23 cellular contexts compared by ENCODE assay signal in the genomic region with DNA sequence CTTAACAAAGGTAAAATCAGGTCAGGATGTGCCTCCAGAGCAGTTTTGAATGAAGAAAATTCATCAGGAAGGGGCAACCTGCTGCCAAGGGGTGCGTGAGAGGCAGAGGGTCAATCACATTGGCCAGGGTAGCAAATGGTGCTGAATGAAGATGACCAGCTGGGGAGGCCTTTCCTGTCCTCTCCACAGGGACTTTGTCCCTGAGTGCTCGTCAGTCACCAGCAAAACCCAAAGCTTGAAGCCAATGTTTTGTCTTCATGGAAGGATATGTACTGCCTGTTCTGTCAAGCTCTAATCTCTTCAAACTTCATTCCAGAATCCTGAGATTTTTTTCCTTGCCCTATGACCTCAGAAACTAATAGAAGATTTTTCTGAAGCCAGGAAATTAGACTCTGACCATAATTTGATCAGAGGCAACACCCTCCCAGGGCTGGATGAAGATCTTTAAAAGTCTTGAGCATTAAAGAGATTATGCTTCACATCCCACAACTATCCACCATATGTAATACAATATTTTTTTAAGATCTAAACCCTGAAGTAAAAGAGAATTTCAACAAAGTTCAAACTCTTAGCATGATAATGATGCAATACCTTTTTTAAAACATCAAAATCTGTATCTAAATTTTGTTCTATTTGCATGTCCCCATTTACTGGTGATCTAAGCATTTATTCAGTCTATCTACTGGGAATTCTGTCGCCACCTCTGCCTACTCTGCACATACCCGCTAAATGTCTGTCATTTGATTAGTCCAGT.
A peak's percentile ranks its signal among the peaks of the same experiment; 100 is the strongest.
DNase-seq lines count a peak whose midpoint lies in the region; ATAC-seq and TF ChIP-seq lines count a peak whose summit lies in the region.
"Had no signal": no experiment of that assay in that cellular context is flagged by ENCODE, and none has a peak within 500 bp of the region (broad histone marks: within the 10 kb centered on the region; RNA-seq: fewer than 3 reads in every experiment).

No MANE protein-coding gene starts in this region.

- peaks cover 11% of the 10 kb centered on the region for H3K9me3 ChIP-seq in PC-3 (ENCODE audit: low read length)
- H3K9me3 ChIP-seq in smooth muscle cell (replicated peaks; ENCODE audit: low read depth) = peaks cover 17% of the 10 kb centered on the region
- H3K9me3 ChIP-seq in A673 (ENCODE audit: low read depth, low read length, poor library complexity, severe bottlenecking) = peaks cover 15% of the 10 kb centered on the region
- H3K9me3 ChIP-seq: pancreas had no signal

- BruUV-seq in PC-3 (replicated peaks; lab: Mats Ljungman, UMichigan) (no TSS peak), A673 (replicated peaks; lab: Mats Ljungman, UMichigan) (no TSS peak)

- H2AFZ ChIP-seq in PC-3 (ENCODE audit: low read length) (no peak overlapping the region), smooth muscle cell (ENCODE audit: low read depth) (no peak overlapping the region)
- H2AFZ ChIP-seq: GM23248 had no signal

- H3K27ac ChIP-seq in PC-3 (ENCODE audit: low read length) = peak overlapping the region; percentile 8; the same call in 1 of the 2 replicates
- peak overlapping the region; percentile 81 for H3K27ac ChIP-seq in smooth muscle cell (ENCODE audit: low read depth)
- no peak overlapping the region for H3K27ac ChIP-seq in A673 (ENCODE audit: low read depth, low read length, poor library complexity, severe bottlenecking)
- H3K27ac ChIP-seq: GM23248, pancreas, SJCRH30, thoracic aorta had no signal

- intact Hi-C loops in PC-3 (cut with micrococcal nuclease) (no loop called here), left ventricle myocardium superior (cut with micrococcal nuclease) (no loop called here), A673 (cut with micrococcal nuclease; ENCODE audit: unreplicated experiment) (no loop called here), natural killer cell (cut with micrococcal nuclease) (no loop called here)

- peaks cover 18% of the 10 kb centered on the region for H3K36me3 Mint-ChIP-seq in natural killer cell

- no peaks in the 10 kb centered on the region for H3K4me1 Mint-ChIP-seq in natural killer cell

- H3K4me3 ChIP-seq in PC-3 (ENCODE audit: low read length) (no peak overlapping the region), smooth muscle cell (no peak overlapping the region), A673 (ENCODE audit: low read depth, low read length, poor library complexity, severe bottlenecking) (no peak overlapping the region)
- H3K4me3 ChIP-seq: GM12878, GM23248, pancreas, sigmoid colon, SJCRH30, thoracic aorta had no signal

- TF ChIP-seq CTCF in PC-3 (conservative IDR thresholded peaks at IDR 0.05; ENCODE audit: low read depth, low read length) (no peak), smooth muscle cell (IDR thresholded peaks at IDR 0.05; ENCODE audit: borderline replicate concordance, insufficient read depth, poor library complexity, severe bottlenecking) (no peak), A673 (conservative IDR thresholded peaks at IDR 0.05; ENCODE audit: low read depth, low read length) (no peak), natural killer cell (IDR thresholded peaks at IDR 0.05) (no peak)

- H3K27ac Mint-ChIP-seq in natural killer cell = no peak overlapping the region
- H3K27ac Mint-ChIP-seq: CD4-positive, alpha-beta T cell; naive thymus-derived CD4-positive, alpha-beta T cell had no signal

- DNase-seq in PC-3 = no peak
- peak; percentile 61 for DNase-seq in dedifferentiated amniotic fluid mesenchymal stem cell (ENCODE audit: extremely low spot score)
- DNase-seq in left ventricle myocardium superior = peak; percentile 51
- no peak for DNase-seq in smooth muscle cell (lab: John Stamatoyannopoulos, UW; ENCODE audit: unreplicated experiment)
- DNase-seq in A673 (ENCODE audit: low spot score) = no peak
- DNase-seq in NCI-H774 (lab: John Stamatoyannopoulos, UW) = no peak
- no peak for DNase-seq in natural killer cell
- DNase-seq: activated naive CD4-positive, alpha-beta T cell; activated T-cell treated with anti-CD3 and anti-CD28 coated beads, Interleukin-2, amount 50 U/mL, for 4 hours; CD4-positive, alpha-beta T cell; cortex of kidney; DMS79; Kasumi-1; naive thymus-derived CD4-positive, alpha-beta T cell; NCI-H1092; NCI-H2029 treated with DMSO at 0.1 percent for 48 hours; pancreas; SJCRH30 had no signal

- H3K9me3 Mint-ChIP-seq in natural killer cell = peaks cover 6 to 15% of the 10 kb centered on the region in 2 donors

- H3K4me1 ChIP-seq in PC-3 (ENCODE audit: insufficient read depth, low read length) = peaks cover 18% of the 10 kb centered on the region
- H3K4me1 ChIP-seq in smooth muscle cell (ENCODE audit: low read depth) = no peaks in the 10 kb centered on the region
- no peaks in the 10 kb centered on the region for H3K4me1 ChIP-seq in A673 (ENCODE audit: insufficient read depth, low read length, poor library complexity, severe bottlenecking)
- H3K4me1 ChIP-seq: pancreas, SJCRH30 had no signal

- POLR2A ChIA-PET in PC-3 (lab: Charles Lee; ENCODE audit: unreplicated experiment) (interaction anchor here (0.7 kb wide), 1 partner anchor 464 kb away, joined by 3 read pairs; no protein-coding TSS in a partner anchor), A673 (lab: Charles Lee; ENCODE audit: low non-redundant PET) (no interaction called here)

- CTCF ChIA-PET in PC-3 (lab: Charles Lee) (no interaction called here), A673 (lab: Charles Lee) (no interaction called here)

- H3K36me3 ChIP-seq in PC-3 (ENCODE audit: low read depth, low read length) = no peaks in the 10 kb centered on the region; the same call in 1 of the 2 replicates
- peaks cover 4% of the 10 kb centered on the region for H3K36me3 ChIP-seq in smooth muscle cell (ENCODE audit: low read depth)
- H3K36me3 ChIP-seq in A673 (ENCODE audit: insufficient read depth, low read length, poor library complexity, severe bottlenecking) = no peaks in the 10 kb centered on the region
- H3K36me3 ChIP-seq: pancreas, sigmoid colon, SJCRH30, thoracic aorta had no signal

- H4K20me1 ChIP-seq in PC-3 (ENCODE audit: low read length) (no peaks in the 10 kb centered on the region), smooth muscle cell (ENCODE audit: low read depth) (no peaks in the 10 kb centered on the region)

- no peaks in the 10 kb centered on the region for H3K9me2 ChIP-seq in PC-3 (replicated peaks; ENCODE audit: low read length)

- H3K9ac ChIP-seq in PC-3 (ENCODE audit: low read length) (no peak overlapping the region), smooth muscle cell (ENCODE audit: low read depth) (peak overlapping the region; percentile 26)
- H3K9ac ChIP-seq: GM23248 had no signal

- no peaks in the 10 kb centered on the region for H3F3A ChIP-seq in PC-3 (ENCODE audit: low read length, unreplicated experiment)
- no peaks in the 10 kb centered on the region for H3F3A ChIP-seq in smooth muscle cell (ENCODE audit: low read depth)

- 95% methylated on average over 4 of the region's 4 CpGs for WGBS in smooth muscle cell (ENCODE audit: low lambda C conversion rate)

- no peak overlapping the region for H3K4me3 Mint-ChIP-seq in natural killer cell
- H3K4me3 Mint-ChIP-seq: activated T-cell treated with anti-CD3 and anti-CD28 coated beads, Interleukin-2, amount 50 U/mL, for 4 hours; CD4-positive, alpha-beta T cell; naive thymus-derived CD4-positive, alpha-beta T cell had no signal

- ATAC-seq in PC-3 = no peak
- ATAC-seq in left ventricle myocardium superior = peak; percentile 87
- ATAC-seq in GM21367 (IDR thresholded peaks at IDR 0.05; ENCODE audit: unreplicated experiment) = no peak
- no peak for ATAC-seq in natural killer cell
- ATAC-seq: activated T-cell treated with anti-CD3 and anti-CD28 coated beads, Interleukin-2, amount 50 U/mL, for 4 hours; GM12878; naive thymus-derived CD4-positive, alpha-beta T cell had no signal

- no peaks in the 10 kb centered on the region for H3K27me3 ChIP-seq in PC-3 (ENCODE audit: low read length)
- no peaks in the 10 kb centered on the region for H3K27me3 ChIP-seq in smooth muscle cell (ENCODE audit: low read depth)
- H3K27me3 ChIP-seq in A673 (replicated peaks; ENCODE audit: insufficient read depth, low read depth, low read length, poor library complexity) = no peaks in the 10 kb centered on the region
- H3K27me3 ChIP-seq: pancreas, sigmoid colon, SJCRH30 had no signal

- H3K79me2 ChIP-seq in PC-3 (ENCODE audit: low read length) = no peaks in the 10 kb centered on the region
- no peaks in the 10 kb centered on the region for H3K79me2 ChIP-seq in smooth muscle cell (ENCODE audit: low read depth)

- H3K4me2 ChIP-seq in PC-3 (ENCODE audit: low read length) (no peak overlapping the region), smooth muscle cell (no peak overlapping the region)

- H3K27me3 Mint-ChIP-seq in natural killer cell (ENCODE audit: low read depth in 2 of 2) = peaks cover 0 to 7% of the 10 kb centered on the region in 2 donors

Comparison
In these comparisons a context has a peak if more than half of its experiments do, and no peak if none do; other contexts are left out.
1. DNase-seq: peak in dedifferentiated amniotic fluid mesenchymal stem cell (single experiment) and left ventricle myocardium superior (single experiment); none in PC-3 (single experiment), smooth muscle cell (single experiment), A673 (single experiment), NCI-H774 (single experiment) and natural killer cell (single experiment).